In the genomic region with DNA sequence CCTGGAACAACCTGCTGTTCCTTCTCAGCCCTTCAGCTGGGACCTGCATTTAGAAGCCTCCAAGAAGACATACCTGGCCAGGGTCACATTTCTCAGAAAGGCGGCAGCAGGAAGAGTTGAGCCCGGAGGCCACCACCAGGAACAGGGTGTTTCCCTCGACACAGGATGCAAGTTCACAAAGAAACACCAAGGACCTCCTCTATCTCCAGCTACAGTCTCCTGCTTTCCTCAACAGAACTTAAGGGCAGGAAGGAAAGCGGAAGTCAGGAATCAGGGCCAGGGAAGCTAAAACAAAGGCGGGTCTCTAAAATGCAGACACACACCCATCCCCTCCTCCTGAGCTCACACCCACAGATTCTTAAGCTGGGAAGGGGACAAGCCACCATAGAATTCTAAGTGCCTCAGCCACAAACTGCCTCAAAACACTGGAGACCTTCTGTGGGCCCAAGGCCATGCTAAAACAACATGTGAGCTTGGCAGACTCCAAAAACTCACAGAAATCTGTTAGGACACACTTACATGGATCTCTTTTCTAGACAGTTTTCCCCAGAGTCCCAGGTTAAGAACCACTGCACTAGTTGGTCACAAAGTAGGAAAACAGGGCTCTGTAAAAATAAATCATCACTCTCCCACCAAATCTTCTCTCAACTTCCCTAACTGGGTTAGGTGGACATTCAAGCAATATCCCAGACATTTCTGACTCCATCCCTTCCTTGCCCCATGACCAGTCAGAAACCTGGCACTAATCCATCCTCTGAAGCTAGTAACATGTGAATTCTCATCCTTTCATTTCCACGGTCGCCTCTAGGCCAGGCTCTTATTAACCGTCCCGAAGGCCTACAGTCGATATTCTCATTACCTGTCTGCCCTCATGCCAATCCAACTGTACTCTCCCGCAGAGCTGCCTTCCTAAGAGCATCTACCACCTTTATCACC, we compare ENCODE assay signal across 21 cellular contexts.
DNase-seq lines count a peak whose midpoint lies in the region; ATAC-seq, FAIRE-seq and TF ChIP-seq lines count a peak whose summit lies in the region.
"Had no signal": no experiment of that assay in that cellular context is flagged by ENCODE, and none has a peak within 500 bp of the region (broad histone marks: within the 10 kb centered on the region; RNA-seq: fewer than 3 reads in every experiment).

No MANE protein-coding gene starts in this region.

- 53 to 64% (median 61%) methylated on average over 11 of the region's 11 CpGs for WGBS in heart left ventricle, 4 donors

- H3K36me3 Mint-ChIP-seq in activated T-cell treated with anti-CD3 and anti-CD28 coated beads, Interleukin-2, amount 50 U/mL, for 24 hours (ENCODE audit: low read depth), result no peaks in the 10 kb centered on the region
- H3K36me3 Mint-ChIP-seq: activated naive CD4-positive, alpha-beta T cell treated with anti-CD3 and anti-CD28 coated beads, Interleukin-2, amount 50 U/mL, for 24 hours; immature natural killer cell had no signal

- H3K4me2 ChIP-seq in osteoblast (ENCODE audit: insufficient read depth, low read length), result no peak overlapping the region

- ATAC-seq in heart left ventricle, result peak; percentile 64 to 93 (median 81)
- ATAC-seq in upper lobe of right lung, result peak; percentile 57

- DNase-seq in breast epithelium (ENCODE audit: low spot score in 2 of 2) (no peak), heart left ventricle (peak in 4 of 5 donors; percentile 28 to 62 (median 50)), osteoblast (ENCODE audit: insufficient read length, low spot score, missing footprints) (peak; percentile 90), upper lobe of right lung (no peak), RCC 7860 (ENCODE audit: low spot score) (no peak)
- no peak for DNase-seq in activated T-cell treated with anti-CD3 and anti-CD28 coated beads, Interleukin-2, amount 50 U/mL, for 24 hours
- DNase-seq in stimulated activated CD4-positive, alpha-beta T cell treated with anti-CD3 and anti-CD28 coated beads, Interleukin-2, amount 100 ng/mL, for 48 hours, result no peak
- DNase-seq: activated CD4-positive, alpha-beta T cell treated with anti-CD3 and anti-CD28 coated beads, Interleukin-2, amount 10 ng/mL, durations not matched to agents 24 days and 14 days; activated T-cell treated with anti-CD3 and anti-CD28 coated beads for 4 hours; EL; H9; immature natural killer cell; mesendoderm; MG63; NCI-H187 treated with DMSO at 0.1 percent for 48 hours; NCI-H446; NK-92 treated with Interleukin-12 subunit alpha and Interleukin-12 subunit beta, amount 100 ng/mL, for 24 hours had no signal

- H3K4me1 ChIP-seq in breast epithelium (no peaks in the 10 kb centered on the region), heart left ventricle (peaks cover 0 to 46% (median 19%) of the 10 kb centered on the region in 12 donors), osteoblast (ENCODE audit: insufficient read depth, low read length) (peaks cover 5% of the 10 kb centered on the region), upper lobe of right lung (peaks cover 6% of the 10 kb centered on the region)

- no peak for FAIRE-seq in RCC 7860 (lab: Jason Lieb, UNC)

- H3K27ac ChIP-seq in breast epithelium (peak overlapping the region; percentile 29 to 74), heart left ventricle (peak overlapping the region; percentile 57 to 90 (median 78)), osteoblast (ENCODE audit: low read depth, low read length) (no peak overlapping the region), upper lobe of right lung (peak overlapping the region; percentile 63)

- H2AFZ ChIP-seq in osteoblast (ENCODE audit: low read length), result no peak overlapping the region

- no peak overlapping the region for H3K27ac Mint-ChIP-seq in activated T-cell treated with anti-CD3 and anti-CD28 coated beads, Interleukin-2, amount 50 U/mL, for 24 hours
- H3K27ac Mint-ChIP-seq: activated CD4-positive, alpha-beta T cell treated with anti-CD3 and anti-CD28 coated beads, Interleukin-2, amount 10 ng/mL, durations not matched to agents 24 days and 14 days; activated naive CD4-positive, alpha-beta T cell treated with anti-CD3 and anti-CD28 coated beads, Interleukin-2, amount 50 U/mL, for 24 hours; brain; immature natural killer cell; nephron; stimulated activated naive CD8-positive, alpha-beta T cell treated with anti-CD3 and anti-CD28 coated beads, Interleukin-15, Interleukin-2, amounts not matched to agents 100 ng/mL and 50 ng/mL, for 24 hours had no signal

- peaks cover 67% of the 10 kb centered on the region for H3K79me2 ChIP-seq in osteoblast (ENCODE audit: insufficient read depth, low read length)

- TF ChIP-seq POLR2A in breast epithelium (IDR thresholded peaks at IDR 0.05), result no peak
- no peak for TF ChIP-seq POLR2A in heart left ventricle (IDR thresholded peaks at IDR 0.05)

- no peak overlapping the region for H3K4me3 ChIP-seq in breast epithelium
- peak overlapping the region in 10 of 12 donors; percentile 6 to 60 (median 38) for H3K4me3 ChIP-seq in heart left ventricle
- no peak overlapping the region for H3K4me3 ChIP-seq in osteoblast (ENCODE audit: insufficient read depth, low read length)
- H3K4me3 ChIP-seq in upper lobe of right lung, result peak overlapping the region; percentile 30
- H3K4me3 ChIP-seq: MG63 had no signal

- intact Hi-C loops in breast epithelium (cut with DNase I; ENCODE audit: low total_unique reads), result no loop called here
- intact Hi-C loops in heart left ventricle (cut with DNase I), result loop anchor here in 5 of 10 donors (2.0 to 10.0 kb wide), 4 partner anchors 46 to 162 kb away; a partner anchor contains a TSS
- intact Hi-C loops in upper lobe of right lung (cut with DNase I), result no loop called here

- peaks cover 3% of the 10 kb centered on the region for H3K27me3 Mint-ChIP-seq in activated T-cell treated with anti-CD3 and anti-CD28 coated beads, Interleukin-2, amount 50 U/mL, for 24 hours
- H3K27me3 Mint-ChIP-seq: activated CD4-positive, alpha-beta T cell treated with anti-CD3 and anti-CD28 coated beads, Interleukin-2, amount 10 ng/mL, durations not matched to agents 24 days and 14 days had no signal

- no peaks in the 10 kb centered on the region for H3K4me1 Mint-ChIP-seq in activated T-cell treated with anti-CD3 and anti-CD28 coated beads, Interleukin-2, amount 50 U/mL, for 24 hours (ENCODE audit: low read depth)
- H3K4me1 Mint-ChIP-seq: activated CD4-positive, alpha-beta T cell treated with anti-CD3 and anti-CD28 coated beads, Interleukin-2, amount 10 ng/mL, durations not matched to agents 24 days and 14 days; activated naive CD4-positive, alpha-beta T cell treated with anti-CD3 and anti-CD28 coated beads, Interleukin-2, amount 50 U/mL, for 24 hours; brain; immature natural killer cell; nephron had no signal

- H3K4me3 Mint-ChIP-seq in activated T-cell treated with anti-CD3 and anti-CD28 coated beads, Interleukin-2, amount 50 U/mL, for 24 hours, result no peak overlapping the region
- H3K4me3 Mint-ChIP-seq: activated CD4-positive, alpha-beta T cell treated with anti-CD3 and anti-CD28 coated beads, Interleukin-2, amount 10 ng/mL, durations not matched to agents 24 days and 14 days; activated naive CD4-positive, alpha-beta T cell treated with anti-CD3 and anti-CD28 coated beads, Interleukin-2, amount 50 U/mL, for 24 hours; brain; H9; immature natural killer cell; nephron; stimulated activated naive CD8-positive, alpha-beta T cell treated with anti-CD3 and anti-CD28 coated beads, Interleukin-15, Interleukin-2, amounts not matched to agents 100 ng/mL and 50 ng/mL, for 24 hours had no signal

- no peaks in the 10 kb centered on the region for H3K36me3 ChIP-seq in breast epithelium
- H3K36me3 ChIP-seq in heart left ventricle, result no peaks in the 10 kb centered on the region
- H3K36me3 ChIP-seq in osteoblast (ENCODE audit: insufficient read depth, low read length), result no peaks in the 10 kb centered on the region
- no peaks in the 10 kb centered on the region for H3K36me3 ChIP-seq in upper lobe of right lung
- H3K36me3 ChIP-seq: MG63 had no signal

- H3K9me3 ChIP-seq in breast epithelium (no peaks in the 10 kb centered on the region), heart left ventricle (no peaks in the 10 kb centered on the region), osteoblast (ENCODE audit: low read depth, low read length) (no peaks in the 10 kb centered on the region), upper lobe of right lung (no peaks in the 10 kb centered on the region)
- H3K9me3 ChIP-seq: MG63 had no signal

- H3K27me3 ChIP-seq in breast epithelium, result no peaks in the 10 kb centered on the region
- no peaks in the 10 kb centered on the region for H3K27me3 ChIP-seq in heart left ventricle
- H3K27me3 ChIP-seq in osteoblast (ENCODE audit: insufficient read depth, low read length), result no peaks in the 10 kb centered on the region
- H3K27me3 ChIP-seq in upper lobe of right lung, result no peaks in the 10 kb centered on the region
- H3K27me3 ChIP-seq: MG63 had no signal

- no peaks in the 10 kb centered on the region for H3K9me3 Mint-ChIP-seq in activated T-cell treated with anti-CD3 and anti-CD28 coated beads, Interleukin-2, amount 50 U/mL, for 24 hours
- H3K9me3 Mint-ChIP-seq: activated CD4-positive, alpha-beta T cell treated with anti-CD3 and anti-CD28 coated beads, Interleukin-2, amount 10 ng/mL, durations not matched to agents 24 days and 14 days; activated naive CD4-positive, alpha-beta T cell treated with anti-CD3 and anti-CD28 coated beads, Interleukin-2, amount 50 U/mL, for 24 hours had no signal

- no peak for TF ChIP-seq CTCF in breast epithelium (IDR thresholded peaks at IDR 0.05)
- no peak for TF ChIP-seq CTCF in heart left ventricle (IDR thresholded peaks at IDR 0.05)
- no peak for TF ChIP-seq CTCF in osteoblast (IDR thresholded peaks at IDR 0.05; ENCODE audit: extremely low read depth, low read depth, low read length)
- TF ChIP-seq CTCF in upper lobe of right lung (IDR thresholded peaks at IDR 0.05), result no peak

- no peaks in the 10 kb centered on the region for H4K20me1 ChIP-seq in osteoblast (ENCODE audit: insufficient read depth, low read length)

Comparison
In these comparisons a context has a peak if more than half of its experiments do, and no peak if none do; other contexts are left out.
1. DNase-seq: peak in heart left ventricle (4 of 5) and osteoblast (single experiment); none in breast epithelium (0 of 2), upper lobe of right lung (single experiment), activated T-cell treated with anti-CD3 and anti-CD28 coated beads, Interleukin-2, amount 50 U/mL, for 24 hours (single experiment), stimulated activated CD4-positive, alpha-beta T cell treated with anti-CD3 and anti-CD28 coated beads, Interleukin-2, amount 100 ng/mL, for 48 hours (0 of 2) and RCC 7860 (single experiment).
2. H3K4me3 ChIP-seq: peak in heart left ventricle (10 of 12) and upper lobe of right lung (single experiment); none in breast epithelium (0 of 3) and osteoblast (single experiment).